In the genomic region with DNA sequence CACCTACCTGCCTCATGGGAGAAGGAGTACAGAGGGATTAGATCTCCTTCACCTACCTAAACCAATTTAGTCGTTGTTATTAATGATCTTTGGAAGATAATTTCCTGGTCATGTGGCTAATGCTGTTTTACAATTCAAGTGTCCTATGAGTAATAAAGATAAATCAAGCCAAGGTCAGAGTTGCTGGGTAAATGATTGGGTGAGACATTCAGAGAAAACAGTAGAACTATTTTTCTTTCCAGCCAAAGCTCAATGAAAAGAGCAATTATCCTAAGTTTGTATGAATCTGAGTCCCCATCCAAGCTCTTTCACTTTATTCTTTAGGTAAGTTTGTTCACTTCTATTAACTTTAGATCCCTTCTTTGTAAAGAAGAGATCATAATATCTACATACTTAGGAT, we compare ENCODE assay signal across 29 cellular contexts.
"Had no signal": no experiment of that assay in that cellular context is flagged by ENCODE, and none has a peak within 500 bp of the region (broad histone marks: within the 10 kb centered on the region; RNA-seq: fewer than 3 reads in every experiment).

No MANE protein-coding gene starts in this region.

- H3K4me3 Mint-ChIP-seq: immature natural killer cell; naive thymus-derived CD8-positive, alpha-beta T cell; nephron; neural progenitor cell; stimulated activated naive B cell treated with anti-CD40 and anti-IgM and Interleukin-4, amounts not matched to agents 10 μg/mL and 1 μg/mL and 100 μg/mL, for 72 hours had no signal

- DNase-seq: hypothalamus; immature natural killer cell; kidney; left colon; left lung; mesendoderm; midbrain; mucosa of descending colon; naive thymus-derived CD8-positive, alpha-beta T cell; occipital lobe; right lobe of liver; stimulated activated CD4-positive, alpha-beta T cell treated with anti-CD3 and anti-CD28 coated beads, Interleukin-12 subunit alpha, Interleukin-12 subunit beta, amount 100 ng/mL, for 4 hours; stimulated activated CD4-positive, alpha-beta T cell treated with anti-CD3 and anti-CD28 coated beads, Interleukin-15, amount 100 ng/mL, for 24 hours; stimulated activated CD4-positive, alpha-beta T cell treated with anti-CD3 and anti-CD28 coated beads, Interleukin-2, amount 100 ng/mL, for 24 hours; stimulated activated CD4-positive, alpha-beta T cell treated with anti-CD3 and anti-CD28 coated beads, Interleukin-4, amount 100 ng/mL, for 1 hour; stimulated activated naive B cell treated with anti-CD40 and anti-IgM and Interleukin-4, amounts not matched to agents 10 μg/mL and 1 μg/mL and 100 μg/mL, for 72 hours; stimulated activated naive CD8-positive, alpha-beta T cell treated with anti-CD3 and anti-CD28 coated beads, Interleukin-15, Interleukin-2, amounts not matched to agents 100 U/mL and 50 U/mL, for 24 hours; stomach; testis; thyroid gland; transverse colon; upper lobe of left lung had no signal

- H3K9me3 Mint-ChIP-seq: nephron; neural progenitor cell; stimulated activated naive B cell treated with anti-CD40 and anti-IgM and Interleukin-4, amounts not matched to agents 10 μg/mL and 1 μg/mL and 100 μg/mL, for 72 hours had no signal

- ATAC-seq: left colon; left lung; mucosa of descending colon; naive thymus-derived CD8-positive, alpha-beta T cell; right lobe of liver; stimulated activated naive B cell treated with anti-CD40 and anti-IgM and Interleukin-4, amounts not matched to agents 10 μg/mL and 1 μg/mL and 100 μg/mL, for 72 hours; stimulated activated naive CD8-positive, alpha-beta T cell treated with anti-CD3 and anti-CD28 coated beads, Interleukin-15, Interleukin-2, amounts not matched to agents 100 U/mL and 50 U/mL, for 24 hours had no signal

- H3K4me1 Mint-ChIP-seq: immature natural killer cell; naive thymus-derived CD8-positive, alpha-beta T cell; stimulated activated naive B cell treated with anti-CD40 and anti-IgM and Interleukin-4, amounts not matched to agents 10 μg/mL and 1 μg/mL and 100 μg/mL, for 72 hours had no signal

- H3K27me3 ChIP-seq: left lung, neural progenitor cell, neutrophil, right atrium auricular region, right lobe of liver, stomach, testis, thyroid gland, transverse colon, upper lobe of left lung, vagina had no signal

- H3K36me3 Mint-ChIP-seq: immature natural killer cell; naive thymus-derived CD8-positive, alpha-beta T cell; neural progenitor cell; stimulated activated naive B cell treated with anti-CD40 and anti-IgM and Interleukin-4, amounts not matched to agents 10 μg/mL and 1 μg/mL and 100 μg/mL, for 72 hours had no signal

- H3K27ac ChIP-seq: left lung, neural progenitor cell, neutrophil, parathyroid adenoma, right atrium auricular region, right lobe of liver, stomach, testis, thyroid gland, transverse colon, upper lobe of left lung, vagina had no signal

- H3K9me3 ChIP-seq: left lung, mucosa of descending colon, neutrophil, right atrium auricular region, right lobe of liver, stomach, testis, thyroid gland, transverse colon, upper lobe of left lung, vagina had no signal

- H3K4me1 ChIP-seq: left lung, parathyroid adenoma, right atrium auricular region, stomach, testis, thyroid gland, transverse colon, upper lobe of left lung, vagina had no signal

- H3K27ac Mint-ChIP-seq: immature natural killer cell; naive thymus-derived CD8-positive, alpha-beta T cell; nephron; neural progenitor cell; stimulated activated naive B cell treated with anti-CD40 and anti-IgM and Interleukin-4, amounts not matched to agents 10 μg/mL and 1 μg/mL and 100 μg/mL, for 72 hours had no signal

- H3K36me3 ChIP-seq: left lung, neural progenitor cell, neutrophil, right atrium auricular region, right lobe of liver, stomach, thyroid gland, transverse colon, upper lobe of left lung, vagina had no signal

- H3K4me3 ChIP-seq: left lung, lung, mucosa of descending colon, neural progenitor cell, right atrium auricular region, right lobe of liver, stomach, testis, thyroid gland, transverse colon, upper lobe of left lung, vagina had no signal
